ENCODE assay signal across 1 cellular context in genomic region chr15:68537097-68537496, GRCh38.
TF ChIP-seq lines count a peak whose summit lies in the region.

No MANE protein-coding gene starts in this region.

TF ChIP-seq in IMR-90, 13 proteins besides CTCF, POLR2A, EP300 and RAD21 (continued from another document):
- TF ChIP-seq MXI1 (IDR thresholded peaks at IDR 0.05; ENCODE audit: borderline replicate concordance, low read depth, low read length) (no peak), MAZ (IDR thresholded peaks at IDR 0.05; ENCODE audit: borderline replicate concordance, low read depth, low read length) (no peak)
TF ChIP-seq in IMR-90: peak in this region for 1.
